In the genomic region with DNA sequence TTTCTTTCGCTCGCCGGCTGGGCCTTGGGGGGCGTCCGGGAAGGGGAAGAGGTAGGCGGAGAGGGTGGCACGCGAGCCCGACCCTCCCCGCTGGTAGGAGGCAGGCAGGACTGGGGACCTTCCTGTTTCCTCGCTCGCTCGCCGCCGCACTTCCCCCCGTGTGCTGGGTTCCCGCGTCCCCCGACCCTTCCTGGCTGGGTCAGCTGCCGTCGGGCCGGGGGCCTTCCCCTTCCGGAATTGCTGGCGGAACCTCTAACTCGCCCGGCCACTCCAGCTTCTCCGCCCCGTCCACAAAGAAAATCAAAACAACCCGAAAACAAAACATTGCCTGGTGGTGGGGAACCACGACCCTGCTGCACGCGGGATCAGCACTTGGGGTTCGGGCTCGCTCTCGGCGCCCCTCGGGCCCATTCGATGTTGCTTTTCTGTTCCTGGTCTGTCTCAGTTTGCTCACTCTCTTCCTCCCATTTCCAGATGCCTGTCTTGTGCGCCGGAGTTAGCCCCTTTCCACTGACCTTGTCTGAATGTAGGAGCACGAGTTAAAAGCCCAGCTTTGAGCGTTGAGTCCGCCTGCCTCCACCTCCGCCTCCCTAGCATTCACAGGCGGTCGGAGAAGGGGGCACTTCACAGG, we compare ENCODE assay signal across 8 cellular contexts. TPM values are rescaled to one million over a fixed set of nuclear protein-coding genes. Genes with fewer than 3 reads are reported as not detected.
DNase-seq lines count a peak whose midpoint lies in the region; ATAC-seq and TF ChIP-seq lines count a peak whose summit lies in the region.

No MANE protein-coding gene starts in this region.

- H3K4me3 Mint-ChIP-seq in brain = peak overlapping the region; percentile 92 to 99 (median 97)

- H3K4me1 Mint-ChIP-seq in brain = peaks cover 39% of the 10 kb centered on the region

- H3K4me1 ChIP-seq in NT2/D1 (ENCODE audit: insufficient read depth, insufficient read length) (no peaks in the 10 kb centered on the region), iPS-18a (ENCODE audit: control insufficient read depth, low read depth, low read length) (peaks cover 23% of the 10 kb centered on the region)

- H3K36me3 Mint-ChIP-seq in brain = peaks cover 40% of the 10 kb centered on the region

- no peaks in the 10 kb centered on the region for H3K27me3 ChIP-seq in NT2/D1 (ENCODE audit: insufficient read depth, insufficient read length)
- no peaks in the 10 kb centered on the region for H3K27me3 ChIP-seq in iPS-18a (ENCODE audit: control insufficient read depth, insufficient read depth, low read length)

- H3K27me3 Mint-ChIP-seq in brain = peaks cover 9% of the 10 kb centered on the region

- peaks cover 4 to 21% (median 10%) of the 10 kb centered on the region in 5 experiments for H3K9me3 Mint-ChIP-seq in brain

- peak overlapping the region; percentile 91 for H3K4me3 ChIP-seq in NT2/D1 (ENCODE audit: insufficient read length, low read depth)
- peak overlapping the region; percentile 88 for H3K4me3 ChIP-seq in iPS-18a (ENCODE audit: low read length)

- peak overlapping the region; percentile 83 for H3K27ac ChIP-seq in iPS-18a (ENCODE audit: low read length)

- DNase-seq in CD1c-positive myeloid dendritic cell (ENCODE audit: extremely low spot score) (peak; percentile 87), NT2/D1 (ENCODE audit: low read depth, low spot score) (no peak), sciatic nerve (ENCODE audit: low spot score) (peak; percentile 73), NCI-H1048 (lab: John Stamatoyannopoulos, UW) (no peak)

- H3K9me3 ChIP-seq in NT2/D1 (ENCODE audit: insufficient read depth, low read length) (no peaks in the 10 kb centered on the region), iPS-18a (ENCODE audit: control insufficient read depth, low read depth, low read length) (no peaks in the 10 kb centered on the region)

- H3K9ac ChIP-seq in NT2/D1 (ENCODE audit: insufficient read length, low read depth) = peak overlapping the region; percentile 95
- peak overlapping the region; percentile 88 for H3K9ac ChIP-seq in iPS-18a (ENCODE audit: low read length)

- TF ChIP-seq CTCF in brain (conservative IDR thresholded peaks at IDR 0.05) = no peak

- ATAC-seq in GM18873 (IDR thresholded peaks at IDR 0.05; ENCODE audit: low FRiP score, unreplicated experiment) (peak; percentile 7), HG03097 (IDR thresholded peaks at IDR 0.05; ENCODE audit: low FRiP score, unreplicated experiment) (peak; percentile 36), sciatic nerve (peak; percentile 63)

- intact Hi-C loops in sciatic nerve (cut with DNase I) = no loop called here

- peak overlapping the region; percentile 96 to 99 (median 99) for H3K27ac Mint-ChIP-seq in brain

- peaks cover 22% of the 10 kb centered on the region for H3K36me3 ChIP-seq in NT2/D1 (ENCODE audit: insufficient read depth, insufficient read length, low read length)
- no peaks in the 10 kb centered on the region for H3K36me3 ChIP-seq in iPS-18a (ENCODE audit: control insufficient read depth, low read depth, low read length)

RNA-seq across cellular contexts. Expression of a gene that starts 0.6 kb away (rescaled TPM):
- polyA plus RNA-seq in brain (ENCODE audit: insufficient read depth, low read depth, low replicate concordance) = 74.0 TPM
- total RNA-seq in sciatic nerve = 188 TPM

Comparison
In these comparisons a context has a peak if more than half of its experiments do, and no peak if none do; other contexts are left out.
1. DNase-seq: peak in CD1c-positive myeloid dendritic cell (single experiment) and sciatic nerve (single experiment); none in NT2/D1 (single experiment) and NCI-H1048 (single experiment).
2. ATAC-seq: peak in every context shown above with its lines; median percentile 63 in sciatic nerve; 36 in HG03097; 7 in GM18873.